ENCODE assay signal across 11 cellular contexts in genomic region chr12:96981053-96981452, GRCh38.
DNase-seq lines count a peak whose midpoint lies in the region; ATAC-seq, FAIRE-seq and TF ChIP-seq lines count a peak whose summit lies in the region.
"Had no signal": no experiment of that assay in that cellular context is flagged by ENCODE, and none has a peak within 500 bp of the region (broad histone marks: within the 10 kb centered on the region; RNA-seq: fewer than 3 reads in every experiment).

No MANE protein-coding gene starts in this region.

- H3K9me3 ChIP-seq in SJSA1 (replicated peaks): no peaks in the 10 kb centered on the region

- FAIRE-seq in H54 (lab: Jason Lieb, UNC): peak; percentile 23

- H3K36me3 ChIP-seq in SJSA1: no peaks in the 10 kb centered on the region

- H3K4me3 ChIP-seq in SJSA1: no peak overlapping the region

- H3K27ac ChIP-seq in SJSA1: no peak overlapping the region
- H3K27ac ChIP-seq: parathyroid adenoma had no signal

- H3K4me1 ChIP-seq in SJSA1 (replicated peaks): peaks cover 17% of the 10 kb centered on the region
- H3K4me1 ChIP-seq: parathyroid adenoma had no signal

- no peak for TF ChIP-seq POLR2A in H54 (IDR thresholded peaks at IDR 0.05; ENCODE audit: low read depth, low read length)

- ATAC-seq in GM18868 (IDR thresholded peaks at IDR 0.05; ENCODE audit: unreplicated experiment): no peak

- H3K27me3 ChIP-seq in SJSA1 (replicated peaks): no peaks in the 10 kb centered on the region

- DNase-seq in H54 (ENCODE audit: insufficient read length, low spot score) (peak; percentile 33), SJSA1 (ENCODE audit: low read depth in 1 of 2, low spot score in 2 of 2) (peak; percentile 69 to 73), fibroblast of peridontal ligament (ENCODE audit: extremely low read depth) (peak; percentile 65), pulmonary artery endothelial cell (ENCODE audit: low read depth, low spot score) (peak; percentile 79), LoVo (ENCODE audit: low spot score) (no peak), KG1 (lab: John Stamatoyannopoulos, UW) (no peak)
- no peak for DNase-seq in stimulated activated CD4-positive, alpha-beta T cell treated with anti-CD3 and anti-CD28 coated beads, Interleukin-1b, Interleukin-23, amount 100 ng/mL, for 48 hours
- DNase-seq: GDM1, Right ventricle myocardium superior had no signal

Comparison
In these comparisons a context has a peak if more than half of its experiments do, and no peak if none do; other contexts are left out.
1. DNase-seq: peak in H54 (single experiment), SJSA1 (2 of 2), fibroblast of peridontal ligament (single experiment) and pulmonary artery endothelial cell (single experiment); none in stimulated activated CD4-positive, alpha-beta T cell treated with anti-CD3 and anti-CD28 coated beads, Interleukin-1b, Interleukin-23, amount 100 ng/mL, for 48 hours (single experiment), LoVo (single experiment) and KG1 (single experiment).